ENCODE assay signal across 21 cellular contexts in genomic region chr9:15501803-15502202, GRCh38.
"Had no signal": no experiment of that assay in that cellular context is flagged by ENCODE, and none has a peak within 500 bp of the region (broad histone marks: within the 10 kb centered on the region; RNA-seq: fewer than 3 reads in every experiment).

No MANE protein-coding gene starts in this region.

- H3K27ac ChIP-seq: adrenal gland, ascending aorta, brain microvascular endothelial cell, parathyroid adenoma, thyroid gland, WERI-Rb-1 had no signal

- H3K27me3 Mint-ChIP-seq: stimulated activated naive CD8-positive, alpha-beta T cell treated with anti-CD3 and anti-CD28 coated beads, Interleukin-15, Interleukin-2, amounts not matched to agents 100 ng/mL and 50 ng/mL, for 24 hours had no signal

- H3K27me3 ChIP-seq: adrenal gland, ascending aorta, brain microvascular endothelial cell, thyroid gland had no signal

- H3K4me1 ChIP-seq: adrenal gland, parathyroid adenoma, thyroid gland had no signal

- H3K4me3 ChIP-seq: adrenal gland, ascending aorta, thyroid gland had no signal

- H3K9me3 Mint-ChIP-seq: stimulated activated naive CD8-positive, alpha-beta T cell treated with anti-CD3 and anti-CD28 coated beads, Interleukin-15, Interleukin-2, amounts not matched to agents 100 ng/mL and 50 ng/mL, for 24 hours had no signal

- H3K4me3 Mint-ChIP-seq: stimulated activated naive CD8-positive, alpha-beta T cell treated with anti-CD3 and anti-CD28 coated beads, Interleukin-15, Interleukin-2, amounts not matched to agents 100 ng/mL and 50 ng/mL, for 24 hours had no signal

- DNase-seq: activated CD4-positive, CD25-positive, alpha-beta regulatory T cell treated with anti-CD3 and anti-CD28 coated beads, Interleukin-2, amount 50 U/mL, for 72 hours; activated effector memory CD4-positive, alpha-beta T cell treated with anti-CD3 and anti-CD28 coated beads, Interleukin-2, amount 50 U/mL, for 16 hours; activated naive CD4-positive, alpha-beta T cell treated with anti-CD3 and anti-CD28 coated beads, Interleukin-2, amount 50 U/mL, for 16 hours; activated T-cell treated with anti-CD3 and anti-CD28 coated beads, Interleukin-2, amount 50 U/mL, for 1 hour; adrenal gland; brain microvascular endothelial cell; caudate nucleus; effector CD8-positive, alpha-beta T cell; foreskin melanocyte; hypothalamus; left cardiac atrium; nucleus accumbens; right cardiac atrium; stimulated activated CD4-positive, alpha-beta T cell treated with anti-CD3 and anti-CD28 coated beads, Interleukin-4, amount 100 ng/mL, for 24 hours; substantia nigra; thyroid gland; WERI-Rb-1 had no signal

- H3K9ac ChIP-seq: parathyroid adenoma had no signal

- H3K9me3 ChIP-seq: adrenal gland, ascending aorta, thyroid gland had no signal

- ATAC-seq: esophagus mucosa, left cardiac atrium, right cardiac atrium had no signal
